13 cellular contexts compared by ENCODE assay signal in genomic region chr5:67770431-67771025, GRCh38.
A peak's percentile ranks its signal among the peaks of the same experiment; 100 is the strongest.
DNase-seq lines count a peak whose midpoint lies in the region; ATAC-seq and TF ChIP-seq lines count a peak whose summit lies in the region.
"Had no signal": no experiment of that assay in that cellular context is flagged by ENCODE, and none has a peak within 500 bp of the region (broad histone marks: within the 10 kb centered on the region; RNA-seq: fewer than 3 reads in every experiment).

No MANE protein-coding gene starts in this region.

- no peaks in the 10 kb centered on the region for H3K9me3 ChIP-seq in trophoblast cell (ENCODE audit: insufficient read depth, low read depth, low read length)
- no peaks in the 10 kb centered on the region for H3K9me3 ChIP-seq in smooth muscle cell (replicated peaks; ENCODE audit: low read depth)
- no peaks in the 10 kb centered on the region for H3K9me3 ChIP-seq in ascending aorta

- H3F3A ChIP-seq in smooth muscle cell (ENCODE audit: low read depth) = peaks cover 3% of the 10 kb centered on the region

- H4K91ac ChIP-seq in trophoblast cell (ENCODE audit: low read depth, low read length) = peak overlapping the region; percentile 32

- no CpG with 5 or more reads among the region's 5 CpGs for WGBS in trophoblast cell (ENCODE audit: extremely low coverage, insufficient coverage, insufficient read length)
- 74% methylated on average over 5 of the region's 5 CpGs for WGBS in smooth muscle cell (ENCODE audit: low lambda C conversion rate)

- no peak overlapping the region for H3K18ac ChIP-seq in trophoblast cell (ENCODE audit: low read length)

- H3K27me3 ChIP-seq in GM06990 (replicated peaks; ENCODE audit: control insufficient read depth, insufficient read depth, low read length) (no peaks in the 10 kb centered on the region), trophoblast cell (ENCODE audit: insufficient read depth, low read length) (no peaks in the 10 kb centered on the region), smooth muscle cell (ENCODE audit: low read depth) (no peaks in the 10 kb centered on the region), ascending aorta (no peaks in the 10 kb centered on the region)

- H3K4me3 ChIP-seq in GM06990 (replicated peaks; ENCODE audit: low read depth, low read length) = no peak overlapping the region
- no peak overlapping the region for H3K4me3 ChIP-seq in epithelial cell of esophagus (ENCODE audit: low read length)
- no peak overlapping the region for H3K4me3 ChIP-seq in trophoblast cell (ENCODE audit: low read depth, low read length)
- no peak overlapping the region for H3K4me3 ChIP-seq in smooth muscle cell
- no peak overlapping the region for H3K4me3 ChIP-seq in ascending aorta

- H3K36me3 ChIP-seq in GM06990 (ENCODE audit: control insufficient read depth, insufficient read depth, low read length) = no peaks in the 10 kb centered on the region
- no peaks in the 10 kb centered on the region for H3K36me3 ChIP-seq in trophoblast cell (ENCODE audit: control insufficient read depth in 1 of 2, insufficient read depth in 2 of 2, low read length in 2 of 2)
- no peaks in the 10 kb centered on the region for H3K36me3 ChIP-seq in smooth muscle cell (ENCODE audit: low read depth)
- no peaks in the 10 kb centered on the region for H3K36me3 ChIP-seq in ascending aorta

- DNase-seq in GM06990 (ENCODE audit: extremely low read depth, insufficient read length) (peak; percentile 8), NOMO-1 (lab: John Stamatoyannopoulos, UW; ENCODE audit: unreplicated experiment in 2 of 2) (peak; percentile 85 to 92), epithelial cell of esophagus (ENCODE audit: low read depth) (peak; percentile 45), trophoblast cell (peak; percentile 60 to 82), smooth muscle cell (lab: John Stamatoyannopoulos, UW; ENCODE audit: unreplicated experiment) (no peak), ascending aorta (ENCODE audit: low spot score in 2 of 2) (no peak)
- DNase-seq: activated CD4-positive, alpha-beta T cell treated with anti-CD3 and anti-CD28 coated beads, Interleukin-2, amount 50 U/mL, for 48 hours; activated naive CD8-positive, alpha-beta T cell treated with anti-CD3 and anti-CD28 coated beads for 36 hours; endodermal cell; hypothalamus; NCI-H446 had no signal

- H3K9ac ChIP-seq in trophoblast cell (ENCODE audit: low read length) (no peak overlapping the region), smooth muscle cell (ENCODE audit: low read depth) (no peak overlapping the region)

- no peaks in the 10 kb centered on the region for H3K79me2 ChIP-seq in trophoblast cell (ENCODE audit: control insufficient read depth, insufficient read depth, low read length, poor library complexity)
- H3K79me2 ChIP-seq in smooth muscle cell (ENCODE audit: low read depth) = no peaks in the 10 kb centered on the region

- H2BK5ac ChIP-seq in trophoblast cell (ENCODE audit: low read depth, low read length, poor library complexity) = peak overlapping the region; percentile 60

- peak overlapping the region; percentile 36 for H3K27ac ChIP-seq in trophoblast cell (ENCODE audit: low read depth, low read length)
- H3K27ac ChIP-seq in smooth muscle cell (ENCODE audit: low read depth) = no peak overlapping the region
- H3K27ac ChIP-seq in ascending aorta = no peak overlapping the region

- ATAC-seq in HG02970 (IDR thresholded peaks at IDR 0.05; ENCODE audit: low FRiP score, unreplicated experiment) (no peak), GM21528 (IDR thresholded peaks at IDR 0.05; ENCODE audit: low FRiP score, unreplicated experiment) (no peak)

- peak overlapping the region; percentile 49 for H4K8ac ChIP-seq in trophoblast cell (ENCODE audit: low read depth, low read length)

- no peak overlapping the region for H2BK12ac ChIP-seq in trophoblast cell (ENCODE audit: low read length)

- peak overlapping the region; percentile 49 for H3K14ac ChIP-seq in trophoblast cell (ENCODE audit: low read length)

- no peak overlapping the region for H3K4ac ChIP-seq in trophoblast cell (ENCODE audit: low read depth, low read length)

- no peak overlapping the region for H2AK5ac ChIP-seq in trophoblast cell (ENCODE audit: low read length)

- H2BK120ac ChIP-seq in trophoblast cell (ENCODE audit: insufficient read depth, low read length, poor library complexity) = no peak overlapping the region

- no peaks in the 10 kb centered on the region for H4K20me1 ChIP-seq in smooth muscle cell (ENCODE audit: low read depth)

- TF ChIP-seq CTCF in GM06990 (IDR thresholded peaks at IDR 0.05; ENCODE audit: insufficient read depth, low read length, poor library complexity, severe bottlenecking) (no peak), epithelial cell of esophagus (IDR thresholded peaks at IDR 0.05; ENCODE audit: insufficient read depth, low read depth, low read length, missing control alignments) (no peak), smooth muscle cell (IDR thresholded peaks at IDR 0.05; ENCODE audit: borderline replicate concordance, insufficient read depth, poor library complexity, severe bottlenecking) (no peak), ascending aorta (IDR thresholded peaks at IDR 0.05) (no peak)

- peaks cover 9% of the 10 kb centered on the region for H3K79me1 ChIP-seq in trophoblast cell (ENCODE audit: low read length)

- intact Hi-C loops in ascending aorta (cut with DNase I) = loop anchor here (5.0 kb wide), 1 partner anchor 73 kb away; no protein-coding TSS in a partner anchor

- H3K4me1 ChIP-seq in trophoblast cell (ENCODE audit: control insufficient read depth in 1 of 2, insufficient read depth in 2 of 2, low read length in 2 of 2) (peaks cover 9 to 11% of the 10 kb centered on the region in 2 experiments), smooth muscle cell (ENCODE audit: low read depth) (peaks cover 21% of the 10 kb centered on the region), ascending aorta (peaks cover 0 to 12% of the 10 kb centered on the region in 2 donors)

- H3K23ac ChIP-seq in trophoblast cell (ENCODE audit: low read length) = no peak overlapping the region

- H2AFZ ChIP-seq in trophoblast cell (ENCODE audit: insufficient read depth, low read length, poor library complexity) (no peak overlapping the region), smooth muscle cell (ENCODE audit: low read depth) (no peak overlapping the region)

- H4K12ac ChIP-seq in trophoblast cell (ENCODE audit: low read depth, low read length) = peak overlapping the region; percentile 40

- H3K4me2 ChIP-seq in trophoblast cell (ENCODE audit: low read length) (no peak overlapping the region), smooth muscle cell (no peak overlapping the region)

Comparison
In these comparisons a context has a peak if more than half of its experiments do, and no peak if none do; other contexts are left out.
1. DNase-seq: peak in GM06990 (single experiment), NOMO-1 (2 of 2), epithelial cell of esophagus (single experiment) and trophoblast cell (2 of 2); none in smooth muscle cell (single experiment) and ascending aorta (0 of 2).